In genomic region chr2:235045336-235045972, GRCh38 we compare ENCODE assay signal across 12 cellular contexts.
A peak's percentile ranks its signal among the peaks of the same experiment; 100 is the strongest.
DNase-seq lines count a peak whose midpoint lies in the region; ATAC-seq, FAIRE-seq and TF ChIP-seq lines count a peak whose summit lies in the region.
"Had no signal": no experiment of that assay in that cellular context is flagged by ENCODE, and none has a peak within 500 bp of the region (broad histone marks: within the 10 kb centered on the region; RNA-seq: fewer than 3 reads in every experiment).

No MANE protein-coding gene starts in this region.

- H2AFZ ChIP-seq in PC-9 = no peak overlapping the region
- H2AFZ ChIP-seq: GM23248 had no signal

- CTCF ChIA-PET in PC-9 (lab: Charles Lee) = interaction anchor here (0.7 kb wide), 1 partner anchor 62 kb away, joined by 4 read pairs; no protein-coding TSS in a partner anchor

- peaks cover 0 to 25% (median 17%) of the 10 kb centered on the region in 5 donors for H3K27me3 Mint-ChIP-seq in naive thymus-derived CD8-positive, alpha-beta T cell
- H3K27me3 Mint-ChIP-seq in osteocyte (ENCODE audit: unreplicated experiment) = no peaks in the 10 kb centered on the region

- TF ChIP-seq EP300 in esophagus muscularis mucosa (IDR thresholded peaks at IDR 0.05) = no peak

- peaks cover 0 to 3% (median 0%) of the 10 kb centered on the region in 9 donors for H3K9me3 Mint-ChIP-seq in naive thymus-derived CD8-positive, alpha-beta T cell
- no peaks in the 10 kb centered on the region for H3K9me3 Mint-ChIP-seq in osteocyte (ENCODE audit: unreplicated experiment)

- no peak for TF ChIP-seq POLR2A in esophagus muscularis mucosa (IDR thresholded peaks at IDR 0.05; ENCODE audit: low read depth)

- peak overlapping the region; percentile 80 for H3K27ac ChIP-seq in PC-9
- H3K27ac ChIP-seq in esophagus muscularis mucosa (replicated peaks in 1 of 4) = no peak overlapping the region
- H3K27ac ChIP-seq: GM23248 had no signal

- H3K36me3 ChIP-seq in PC-9 (ENCODE audit: low read depth) (peaks cover 64% of the 10 kb centered on the region), esophagus muscularis mucosa (peaks cover 24 to 47% (median 41%) of the 10 kb centered on the region in 4 donors)

- peaks cover 68% of the 10 kb centered on the region for H3F3A ChIP-seq in PC-9 (ENCODE audit: insufficient read depth, low read depth)

- H3K27ac Mint-ChIP-seq in naive thymus-derived CD8-positive, alpha-beta T cell = peak overlapping the region in 3 of 10 donors; percentile 56 to 64 (median 59)
- no peak overlapping the region for H3K27ac Mint-ChIP-seq in osteocyte (ENCODE audit: unreplicated experiment)

- POLR2A ChIA-PET in PC-9 (lab: Charles Lee; ENCODE audit: unreplicated experiment) = interaction anchor here (0.7 kb wide), 1 partner anchor 376 kb away, joined by 6 read pairs; no protein-coding TSS in a partner anchor
- POLR2A ChIA-PET in naive thymus-derived CD8-positive, alpha-beta T cell (lab: Charles Lee) = no interaction called here

- H3K9me2 ChIP-seq in PC-9 (ENCODE audit: insufficient read depth) = no peaks in the 10 kb centered on the region

- peaks cover 73% of the 10 kb centered on the region for H3K4me1 ChIP-seq in PC-9 (replicated peaks; ENCODE audit: insufficient read depth)
- peaks cover 13 to 34% (median 21%) of the 10 kb centered on the region in 4 donors for H3K4me1 ChIP-seq in esophagus muscularis mucosa

- WGBS in esophagus muscularis mucosa = 84% methylated on average over 15 of the region's 15 CpGs

- intact Hi-C loops in PC-9 (cut with micrococcal nuclease; ENCODE audit: unreplicated experiment) = loop anchor here (1.0 to 5.0 kb wide), 3 partner anchors 18 to 218 kb away; no protein-coding TSS in a partner anchor
- intact Hi-C loops in esophagus muscularis mucosa (cut with DNase I) = no loop called here

- BruUV-seq in PC-9 (replicated peaks; lab: Mats Ljungman, UMichigan) = no TSS peak

- TF ChIP-seq CTCF in PC-9 (conservative IDR thresholded peaks at IDR 0.05) (no peak), esophagus muscularis mucosa (IDR thresholded peaks at IDR 0.05) (no peak), osteocyte (IDR thresholded peaks at IDR 0.05) (no peak), GM13976 (IDR thresholded peaks at IDR 0.05; ENCODE audit: borderline replicate concordance, control extremely low read depth, extremely low read depth, insufficient read depth, missing control alignments) (no peak)

- peak; percentile 18 for DNase-seq in GM18507 (ENCODE audit: extremely low spot score, insufficient read length, low read depth)
- DNase-seq in PC-9 = peak; percentile 75 to 94
- peak in 2 of 10 donors; percentile 31 to 54 for DNase-seq in naive thymus-derived CD8-positive, alpha-beta T cell
- DNase-seq in esophagus muscularis mucosa (ENCODE audit: extremely low spot score) = no peak
- no peak for DNase-seq in osteocyte (ENCODE audit: extremely low spot score, unreplicated experiment)
- DNase-seq in GM13976 (ENCODE audit: low spot score) = no peak
- no peak for DNase-seq in DMS 273 (lab: John Stamatoyannopoulos, UW; ENCODE audit: unreplicated experiment)
- DNase-seq: GM23248, NCI-H69 had no signal

- FAIRE-seq in GM18507 (lab: Jason Lieb, UNC) = peak; percentile 80
- FAIRE-seq: G401.6, K562 had no signal

- peak overlapping the region; percentile 68 for H3K4me2 ChIP-seq in PC-9

- peak overlapping the region; percentile 10; the same call in 1 of the 2 replicates for H3K4me3 ChIP-seq in PC-9
- H3K4me3 ChIP-seq in esophagus muscularis mucosa = no peak overlapping the region
- H3K4me3 ChIP-seq: GM23248, K562 had no signal

- H3K27me3 ChIP-seq in PC-9 (ENCODE audit: insufficient read depth, low read depth) (no peaks in the 10 kb centered on the region), esophagus muscularis mucosa (no peaks in the 10 kb centered on the region)

- H4K20me1 ChIP-seq in PC-9 (ENCODE audit: insufficient read depth) = peaks cover 14% of the 10 kb centered on the region; the same call in 1 of the 2 replicates

- H3K36me3 Mint-ChIP-seq in naive thymus-derived CD8-positive, alpha-beta T cell = no peaks in the 10 kb centered on the region
- peaks cover 57% of the 10 kb centered on the region for H3K36me3 Mint-ChIP-seq in osteocyte (ENCODE audit: unreplicated experiment)

- in situ Hi-C loops in GM13976 (cut with MboI; ENCODE audit: low sequenced_read_pairs, unreplicated experiment) = no loop called here

- peaks cover 7 to 45% (median 12%) of the 10 kb centered on the region in 4 donors for H3K4me1 Mint-ChIP-seq in naive thymus-derived CD8-positive, alpha-beta T cell
- H3K4me1 Mint-ChIP-seq in osteocyte (ENCODE audit: unreplicated experiment) = peaks cover 17% of the 10 kb centered on the region

- H3K9me3 ChIP-seq in PC-9 (ENCODE audit: insufficient read depth, low read depth) (no peaks in the 10 kb centered on the region), esophagus muscularis mucosa (no peaks in the 10 kb centered on the region)

- H3K79me2 ChIP-seq in PC-9 (ENCODE audit: low read depth) = peaks cover 90% of the 10 kb centered on the region

- peak overlapping the region in 8 of 10 donors; percentile 34 to 62 (median 46) for H3K4me3 Mint-ChIP-seq in naive thymus-derived CD8-positive, alpha-beta T cell
- no peak overlapping the region for H3K4me3 Mint-ChIP-seq in osteocyte (ENCODE audit: unreplicated experiment)

- peak; percentile 92 for ATAC-seq in HG02678 (IDR thresholded peaks at IDR 0.05; ENCODE audit: unreplicated experiment)
- peak in 1 of 2 donors; percentile 27 for ATAC-seq in naive thymus-derived CD8-positive, alpha-beta T cell
- ATAC-seq: K562 had no signal

Comparison
In these comparisons a context has a peak if more than half of its experiments do, and no peak if none do; other contexts are left out.
1. DNase-seq: peak in GM18507 (single experiment) and PC-9 (2 of 2); none in esophagus muscularis mucosa (single experiment), osteocyte (single experiment), GM13976 (single experiment) and DMS 273 (single experiment).